Comparison of ENCODE assay signal across 25 cellular contexts in the genomic region with DNA sequence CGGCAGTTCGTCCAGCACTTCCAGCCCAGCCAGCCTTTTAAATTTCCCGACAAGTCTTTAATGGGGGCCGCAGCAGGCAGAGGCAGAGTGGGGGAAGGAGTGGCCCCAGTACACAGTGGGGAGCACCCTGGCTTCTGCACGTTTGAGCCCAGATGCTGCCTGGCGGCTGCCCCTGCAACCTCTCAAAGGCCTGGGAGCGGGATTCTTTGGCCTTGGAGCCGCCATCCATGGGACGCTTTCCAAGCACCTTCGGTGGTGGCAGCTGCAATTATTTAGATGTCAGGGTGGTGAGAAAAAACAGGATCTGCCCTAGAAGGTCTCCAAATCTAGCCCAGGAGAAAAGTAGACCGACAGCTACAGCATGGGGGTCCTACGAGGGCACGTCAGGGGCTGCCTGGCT. TPM values are rescaled to one million over a fixed set of nuclear protein-coding genes. Genes with fewer than 3 reads are reported as not detected.
A peak's percentile ranks its signal among the peaks of the same experiment; 100 is the strongest.
DNase-seq lines count a peak whose midpoint lies in the region; ATAC-seq, FAIRE-seq and TF ChIP-seq lines count a peak whose summit lies in the region.
"Had no signal": no experiment of that assay in that cellular context is flagged by ENCODE, and none has a peak within 500 bp of the region (broad histone marks: within the 10 kb centered on the region; RNA-seq: fewer than 3 reads in every experiment).

No MANE protein-coding gene starts in this region.

- no peaks in the 10 kb centered on the region for H4K20me1 ChIP-seq in HepG2 (ENCODE audit: insufficient read depth, low read length)

- in situ Hi-C loops in HepG2 (cut with HindIII; ENCODE audit: extremely low pct_ligation_motif_present, low pct_unique_long_range_greater_than_20kb): no loop called here

- no peak overlapping the region for H3K27ac Mint-ChIP-seq in activated CD8-positive, alpha-beta memory T cell treated with anti-CD3 and anti-CD28 coated beads, Interleukin-2, amount 10 ng/mL, durations not matched to agents 7 days and 5 days
- H3K27ac Mint-ChIP-seq in activated B cell treated with CpG ODN at 0.5 μM for 24 hours: no peak overlapping the region
- H3K27ac Mint-ChIP-seq: activated CD8-positive, alpha-beta T cell treated with anti-CD3 and anti-CD28 coated beads, Interleukin-2, amount 10 ng/mL, durations not matched to agents 7 days and 5 days; activated T-helper 17 cell treated with anti-CD3 and anti-CD28 coated beads, Interleukin-2, amount 50 U/mL, for 72 hours; T-cell had no signal

- no peak overlapping the region for H3K9ac ChIP-seq in HepG2 (ENCODE audit: insufficient read depth, low read depth, low read length)

- no peak for FAIRE-seq in HepG2 (lab: Jason Lieb, UNC)
- FAIRE-seq: astrocyte, endothelial cell of umbilical vein, GM12891 had no signal

- peak; percentile 32 for DNase-seq in activated CD8-positive, alpha-beta memory T cell treated with anti-CD3 and anti-CD28 coated beads for 24 hours
- no peak for DNase-seq in activated CD8-positive, alpha-beta memory T cell treated with anti-CD3 and anti-CD28 coated beads, Interleukin-2, amount 10 ng/mL, durations not matched to agents 7 days and 5 days
- DNase-seq in activated B cell treated with CpG ODN at 0.5 μM for 24 hours (peak; percentile 1), HepG2 (ENCODE audit: low spot score) (no peak), stomach (no peak), SKM-1 (lab: John Stamatoyannopoulos, UW; ENCODE audit: unreplicated experiment) (no peak)
- DNase-seq: activated CD8-positive, alpha-beta T cell treated with anti-CD3 and anti-CD28 coated beads, Interleukin-2, amount 10 ng/mL, durations not matched to agents 7 days and 5 days; C1 segment of cervical spinal cord; colonic mucosa; DMS153; GF-D8; hypothalamus; KBM-7; NCI-H1930; NCI-H446 treated with DMSO at 0.1 percent for 48 hours; RPMI8226; stimulated activated CD4-positive, alpha-beta T cell treated with anti-CD3 and anti-CD28 coated beads, Interleukin-4, amount 100 ng/mL, for 1 hour had no signal

- ATAC-seq in activated CD8-positive, alpha-beta memory T cell treated with anti-CD3 and anti-CD28 coated beads, Interleukin-2, amount 10 ng/mL, durations not matched to agents 7 days and 5 days: no peak
- ATAC-seq in activated B cell treated with CpG ODN at 0.5 μM for 24 hours (ENCODE audit: low read depth) (no peak), HepG2 (no peak), HG03159 (IDR thresholded peaks at IDR 0.05; ENCODE audit: unreplicated experiment) (no peak), GM18909 (IDR thresholded peaks at IDR 0.05; ENCODE audit: poor library complexity, unreplicated experiment) (no peak)
- ATAC-seq: activated CD8-positive, alpha-beta T cell treated with anti-CD3 and anti-CD28 coated beads, Interleukin-2, amount 10 ng/mL, durations not matched to agents 7 days and 5 days; activated T-helper 17 cell treated with anti-CD3 and anti-CD28 coated beads, Interleukin-2, amount 50 U/mL, for 72 hours; T-cell had no signal

- H3K4me1 ChIP-seq in HepG2 (ENCODE audit: insufficient read depth, low read length) (peaks cover 21% of the 10 kb centered on the region), stomach (peaks cover 0 to 16% (median 9%) of the 10 kb centered on the region in 4 donors)
- H3K4me1 ChIP-seq: colonic mucosa, suprapubic skin had no signal

- no peaks in the 10 kb centered on the region for H3K36me3 Mint-ChIP-seq in activated CD8-positive, alpha-beta memory T cell treated with anti-CD3 and anti-CD28 coated beads, Interleukin-2, amount 10 ng/mL, durations not matched to agents 7 days and 5 days
- peaks cover 1% of the 10 kb centered on the region for H3K36me3 Mint-ChIP-seq in activated B cell treated with CpG ODN at 0.5 μM for 24 hours (ENCODE audit: low read depth)

- CTCF ChIA-PET in activated CD8-positive, alpha-beta memory T cell treated with anti-CD3 and anti-CD28 coated beads, Interleukin-2, amount 10 ng/mL, durations not matched to agents 7 days and 5 days (lab: Charles Lee): no interaction called here
- CTCF ChIA-PET in activated B cell treated with CpG ODN at 0.5 μM for 24 hours (lab: Charles Lee): no interaction called here
- CTCF ChIA-PET in HepG2 (lab: Yijun Ruan, JAX; ENCODE audit: low intra/inter-chr PET ratio, low total read pairs): no interaction called here

- H3K27me3 Mint-ChIP-seq in activated CD8-positive, alpha-beta memory T cell treated with anti-CD3 and anti-CD28 coated beads, Interleukin-2, amount 10 ng/mL, durations not matched to agents 7 days and 5 days: peaks cover 12% of the 10 kb centered on the region
- H3K27me3 Mint-ChIP-seq in activated B cell treated with CpG ODN at 0.5 μM for 24 hours: no peaks in the 10 kb centered on the region

- H3K36me3 ChIP-seq in HepG2 (replicated peaks in 1 of 2; ENCODE audit: control insufficient read depth in 1 of 2, insufficient read depth in 2 of 2, low read length in 2 of 2): peaks cover 1 to 3% of the 10 kb centered on the region in 2 experiments; a peak in 1 of 5 replicates
- no peaks in the 10 kb centered on the region for H3K36me3 ChIP-seq in stomach
- H3K36me3 ChIP-seq: colonic mucosa, suprapubic skin had no signal

- TF ChIP-seq POLR2A in HepG2 (IDR thresholded peaks at IDR 0.05; ENCODE audit: insufficient read depth in 1 of 2, low read depth in 2 of 2, low read length in 2 of 2): no peak
- no peak for TF ChIP-seq POLR2A in stomach (IDR thresholded peaks at IDR 0.05)

- TF ChIP-seq CTCF in activated B cell treated with CpG ODN at 0.5 μM for 24 hours (IDR thresholded peaks at IDR 0.05) (no peak), HepG2 (CRISPR knock-in tag; IDR thresholded peaks at IDR 0.05) (no peak), stomach (IDR thresholded peaks at IDR 0.05) (no peak)

- H3K4me2 ChIP-seq in HepG2 (ENCODE audit: low read depth, low read length): no peak overlapping the region

- BruUV-seq in HepG2 (replicated peaks; lab: Mats Ljungman, UMichigan): no TSS peak

- TF ChIP-seq EP300 in HepG2 (IDR thresholded peaks at IDR 0.05; ENCODE audit: low read depth in 2 of 2, low read length in 2 of 2) (no peak), HepG2 (CRISPR knock-in tag; IDR thresholded peaks at IDR 0.05; ENCODE audit: borderline replicate concordance) (no peak), stomach (IDR thresholded peaks at IDR 0.05) (no peak)

- POLR2A ChIA-PET in activated B cell treated with CpG ODN at 0.5 μM for 24 hours (lab: Charles Lee) (no interaction called here), HepG2 (lab: Yijun Ruan, JAX) (no interaction called here)

- H3K4me3 ChIP-seq in HepG2 (replicated peaks in 1 of 3; ENCODE audit: insufficient read depth in 1 of 3, low read depth in 2 of 3, low read length in 3 of 3) (no peak overlapping the region), stomach (no peak overlapping the region)
- H3K4me3 ChIP-seq: colonic mucosa, suprapubic skin had no signal

- H3K9me3 ChIP-seq in HepG2 (ENCODE audit: low read length): peaks cover 10% of the 10 kb centered on the region; the same call in 1 of the 2 replicates
- peaks cover 0 to 26% (median 18%) of the 10 kb centered on the region in 4 donors for H3K9me3 ChIP-seq in stomach
- H3K9me3 ChIP-seq: colonic mucosa had no signal

- no peak overlapping the region for H3K4me3 Mint-ChIP-seq in activated CD8-positive, alpha-beta memory T cell treated with anti-CD3 and anti-CD28 coated beads, Interleukin-2, amount 10 ng/mL, durations not matched to agents 7 days and 5 days
- no peak overlapping the region for H3K4me3 Mint-ChIP-seq in activated B cell treated with CpG ODN at 0.5 μM for 24 hours
- H3K4me3 Mint-ChIP-seq: activated CD8-positive, alpha-beta T cell treated with anti-CD3 and anti-CD28 coated beads, Interleukin-2, amount 10 ng/mL, durations not matched to agents 7 days and 5 days; activated T-helper 17 cell treated with anti-CD3 and anti-CD28 coated beads, Interleukin-2, amount 50 U/mL, for 72 hours; T-cell had no signal

- peaks cover 4% of the 10 kb centered on the region for H3K79me2 ChIP-seq in HepG2 (ENCODE audit: insufficient read depth, low read length)

- TF ChIP-seq RAD21 in HepG2 (CRISPR knock-in tag; IDR thresholded peaks at IDR 0.05): no peak

- H3K27me3 ChIP-seq in HepG2 (ENCODE audit: control insufficient read depth in 1 of 2, insufficient read depth in 2 of 2, low read length in 2 of 2): no peaks in the 10 kb centered on the region
- H3K27me3 ChIP-seq in stomach: no peaks in the 10 kb centered on the region
- H3K27me3 ChIP-seq: colonic mucosa had no signal

- intact Hi-C loops in activated B cell treated with CpG ODN at 0.5 μM for 24 hours (cut with micrococcal nuclease): no loop called here
- intact Hi-C loops in HepG2 (cut with micrococcal nuclease; ENCODE audit: unreplicated experiment): no loop called here
- intact Hi-C loops in stomach (cut with DNase I; ENCODE audit: low total_unique reads): no loop called here

- peaks cover 9% of the 10 kb centered on the region for H3K4me1 Mint-ChIP-seq in activated CD8-positive, alpha-beta memory T cell treated with anti-CD3 and anti-CD28 coated beads, Interleukin-2, amount 10 ng/mL, durations not matched to agents 7 days and 5 days
- no peaks in the 10 kb centered on the region for H3K4me1 Mint-ChIP-seq in activated B cell treated with CpG ODN at 0.5 μM for 24 hours
- H3K4me1 Mint-ChIP-seq: activated T-helper 17 cell treated with anti-CD3 and anti-CD28 coated beads, Interleukin-2, amount 50 U/mL, for 72 hours had no signal

- WGBS in HepG2 (ENCODE audit: low lambda C conversion rate): 92% methylated on average over 13 of the region's 13 CpGs
- 70 to 87% (median 78%) methylated on average over 13 of the region's 13 CpGs for WGBS in stomach, 5 donors

- H3K27ac ChIP-seq in HepG2 (ENCODE audit: extremely low read length, insufficient read depth, low read length): no peak overlapping the region
- H3K27ac ChIP-seq in stomach: peak overlapping the region in 3 of 5 donors; percentile 27 to 42 (median 35)
- H3K27ac ChIP-seq: colonic mucosa, suprapubic skin had no signal

- H2AFZ ChIP-seq in HepG2 (ENCODE audit: low read length): no peak overlapping the region

- peaks cover 7% of the 10 kb centered on the region for H3K9me3 Mint-ChIP-seq in activated CD8-positive, alpha-beta memory T cell treated with anti-CD3 and anti-CD28 coated beads, Interleukin-2, amount 10 ng/mL, durations not matched to agents 7 days and 5 days (ENCODE audit: low read depth)
- peaks cover 23% of the 10 kb centered on the region for H3K9me3 Mint-ChIP-seq in activated B cell treated with CpG ODN at 0.5 μM for 24 hours

RNA-seq across cellular contexts. Expression of a gene that starts 46.0 kb away (rescaled TPM):
- total RNA-seq in activated CD8-positive, alpha-beta memory T cell treated with anti-CD3 and anti-CD28 coated beads, Interleukin-2, amount 10 ng/mL, durations not matched to agents 7 days and 5 days: 1 to 10 TPM in 1 of 2 experiments, under 1 TPM in 1; 0.70 to 1.6 TPM
- total RNA-seq in activated B cell treated with CpG ODN at 0.5 μM for 24 hours: 0.73 and 1.6 TPM in 2 replicates
- total RNA-seq in HepG2 (2016; rRNA removed; fragmentation: Illumina TruSeq; extraction: Trizol): 7.2 and 9.6 TPM in 2 replicates
- total RNA-seq in HepG2 (2016; cell fraction: cytosol; rRNA removed; fragmentation: Illumina TruSeq; extraction: Trizol; ENCODE audit: low read depth): 1.9 and 2.5 TPM in 2 replicates
- total RNA-seq in HepG2 (2016; cell fraction: insoluble cytoplasmic fraction; rRNA removed; fragmentation: Illumina TruSeq; extraction: Trizol): 5.6 and 8.3 TPM in 2 replicates
- total RNA-seq in HepG2 (2016; cell fraction: membrane; rRNA removed; fragmentation: Illumina TruSeq; extraction: Trizol): 7.5 TPM in 2 replicates
- total RNA-seq in HepG2 (2016; cell fraction: nucleus; rRNA removed; fragmentation: Illumina TruSeq; extraction: Trizol): 7.0 and 7.5 TPM in 2 replicates
- 2.7 and 3.7 TPM in 2 replicates for polyA plus RNA-seq in HepG2 (2011; rRNA removed)
- 2.0 and 3.0 TPM in 2 replicates for polyA plus RNA-seq in HepG2 (2011; cell fraction: cytosol; rRNA removed)
- 3.8 and 4.7 TPM in 2 replicates for polyA plus RNA-seq in HepG2 (2011; cell fraction: nucleus; rRNA removed)
- polyA plus RNA-seq in HepG2 (2012): 2.5 and 2.9 TPM in 2 replicates
- polyA plus RNA-seq in HepG2 (2016; cell fraction: cytosol; fragmentation: Illumina TruSeq; extraction: Trizol; ENCODE audit: low read depth): 2.5 and 2.6 TPM in 2 replicates
- polyA plus RNA-seq in HepG2 (2016; cell fraction: insoluble cytoplasmic fraction; fragmentation: Illumina TruSeq; extraction: Trizol; ENCODE audit: low read depth): 9.4 and 11.8 TPM in 2 replicates
- 8.4 and 9.5 TPM in 2 replicates for polyA plus RNA-seq in HepG2 (2016; cell fraction: membrane; fragmentation: Illumina TruSeq; extraction: Trizol; ENCODE audit: low read depth)
- 9.3 and 9.9 TPM in 2 replicates for polyA plus RNA-seq in HepG2 (2016; cell fraction: nucleus; fragmentation: Illumina TruSeq; extraction: Trizol; ENCODE audit: insufficient read depth, low read depth)
- 2.9 and 8.9 TPM in 2 replicates for polyA minus RNA-seq in HepG2 (2011; rRNA and poly(A)+ RNA removed; ENCODE audit: low replicate concordance)
- polyA minus RNA-seq in HepG2 (2011; cell fraction: cytosol; rRNA and poly(A)+ RNA removed): 3.6 and 4.0 TPM in 2 replicates
- 7.9 and 8.2 TPM in 2 replicates for polyA minus RNA-seq in HepG2 (2011; cell fraction: nucleus; rRNA and poly(A)+ RNA removed)
- 10 to 100 TPM in 1 of 5 donors, 1 to 10 TPM in 4; 1.7 to 19.7 (median 5.4) TPM for total RNA-seq in stomach
- polyA plus RNA-seq in stomach: 1 to 10 TPM; 3.1 to 5.4 (median 3.7) TPM

Comparison
In these comparisons a context has a peak if more than half of its experiments do, and no peak if none do; other contexts are left out.
1. DNase-seq: peak in activated CD8-positive, alpha-beta memory T cell treated with anti-CD3 and anti-CD28 coated beads for 24 hours (single experiment) and activated B cell treated with CpG ODN at 0.5 μM for 24 hours (single experiment); none in activated CD8-positive, alpha-beta memory T cell treated with anti-CD3 and anti-CD28 coated beads, Interleukin-2, amount 10 ng/mL, durations not matched to agents 7 days and 5 days (single experiment), HepG2 (single experiment), stomach (single experiment) and SKM-1 (single experiment).